Comparison of ENCODE assay signal across 8 cellular contexts in the genomic region with DNA sequence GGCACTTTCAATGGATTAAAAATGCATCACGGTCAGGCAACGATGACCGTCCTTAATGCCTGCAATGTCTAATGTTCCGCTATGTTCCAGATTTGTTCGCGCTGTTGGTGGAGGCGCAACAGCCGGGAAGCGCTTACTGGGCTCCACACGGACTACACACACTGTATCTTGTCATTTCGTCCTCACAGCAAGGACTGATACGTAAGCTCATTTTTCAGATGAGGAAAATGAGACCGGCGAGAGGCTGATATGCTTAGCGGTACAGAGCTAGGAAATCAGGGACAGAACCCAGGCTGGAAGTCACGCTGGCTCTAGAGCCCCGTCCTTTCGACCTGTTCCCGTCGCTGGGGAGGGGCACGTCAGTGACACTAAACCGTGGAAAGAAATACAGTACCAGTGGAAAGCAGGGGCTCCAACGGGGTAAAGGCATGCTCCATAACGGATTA. TPM values are rescaled to one million over a fixed set of nuclear protein-coding genes. Genes with fewer than 3 reads are reported as not detected.
DNase-seq lines count a peak whose midpoint lies in the region; ATAC-seq and TF ChIP-seq lines count a peak whose summit lies in the region.

No MANE protein-coding gene starts in this region.

- peak overlapping the region; percentile 97 to 99 (median 98) for H3K27ac ChIP-seq in transverse colon

- peak; percentile 16 for ATAC-seq in GM18861 (IDR thresholded peaks at IDR 0.05; ENCODE audit: unreplicated experiment)
- ATAC-seq in HG03060 (IDR thresholded peaks at IDR 0.05; ENCODE audit: low read depth, unreplicated experiment): peak; percentile 25

- DNase-seq in Ammon's horn (ENCODE audit: low spot score): peak; percentile 77
- peak; percentile 58 for DNase-seq in NCI-H345 (lab: John Stamatoyannopoulos, UW)
- peak; percentile 74 for DNase-seq in activated CD8-positive, alpha-beta memory T cell treated with anti-CD3 and anti-CD28 coated beads, Interleukin-2, amount 50 U/mL, for 48 hours
- peak; percentile 61 for DNase-seq in fibroblast of gingiva (ENCODE audit: low read depth)
- peak; percentile 67 for DNase-seq in myocyte (ENCODE audit: low read depth)
- peak; percentile 63 for DNase-seq in transverse colon

- TF ChIP-seq POLR2A in transverse colon (IDR thresholded peaks at IDR 0.05): no peak

- H3K4me1 ChIP-seq in transverse colon: peaks cover 7 to 24% (median 14%) of the 10 kb centered on the region in 4 donors

- no peaks in the 10 kb centered on the region for H3K36me3 ChIP-seq in transverse colon

- 0 to 1% methylated on average over 3 to 24 of the region's 24 CpGs for WGBS in transverse colon (ENCODE audit: low coverage in 1 of 2), 2 donors

- H3K27me3 ChIP-seq in transverse colon: no peaks in the 10 kb centered on the region

- intact Hi-C loops in transverse colon (cut with DNase I; ENCODE audit: low total_unique reads): no loop called here

- peak overlapping the region; percentile 80 to 92 (median 82) for H3K4me3 ChIP-seq in transverse colon

- in situ Hi-C loops in transverse colon (cut with MboI; ENCODE audit: low pct_ligation_motif_present in 1 of 4, low pct_unique_long_range_greater_than_20kb in 1 of 4, low sequenced_read_pairs in 3 of 4): no loop called here

- TF ChIP-seq CTCF in transverse colon (IDR thresholded peaks at IDR 0.05): no peak

- no peaks in the 10 kb centered on the region for H3K9me3 ChIP-seq in transverse colon

- no peak for TF ChIP-seq EP300 in transverse colon (IDR thresholded peaks at IDR 0.05; ENCODE audit: low read depth)

RNA-seq across cellular contexts. Expression of a gene that starts 0.7 kb away (rescaled TPM):
- 2.3 and 4.8 TPM in 2 replicates for total RNA-seq in myocyte
- 2.3 TPM for polyA plus RNA-seq in myocyte (2012)
- total RNA-seq in transverse colon: 10 to 100 TPM in 3 of 4 donors, 1 to 10 TPM in 1; 1.4 to 17.3 (median 14.6) TPM

Comparison
In these comparisons a context has a peak if more than half of its experiments do, and no peak if none do; other contexts are left out.
1. Peak in every context shown above with its lines: DNase-seq, ATAC-seq, H3K4me3 ChIP-seq and H3K27ac ChIP-seq.